Comparison of ENCODE assay signal across 2 cellular contexts in the genomic region with DNA sequence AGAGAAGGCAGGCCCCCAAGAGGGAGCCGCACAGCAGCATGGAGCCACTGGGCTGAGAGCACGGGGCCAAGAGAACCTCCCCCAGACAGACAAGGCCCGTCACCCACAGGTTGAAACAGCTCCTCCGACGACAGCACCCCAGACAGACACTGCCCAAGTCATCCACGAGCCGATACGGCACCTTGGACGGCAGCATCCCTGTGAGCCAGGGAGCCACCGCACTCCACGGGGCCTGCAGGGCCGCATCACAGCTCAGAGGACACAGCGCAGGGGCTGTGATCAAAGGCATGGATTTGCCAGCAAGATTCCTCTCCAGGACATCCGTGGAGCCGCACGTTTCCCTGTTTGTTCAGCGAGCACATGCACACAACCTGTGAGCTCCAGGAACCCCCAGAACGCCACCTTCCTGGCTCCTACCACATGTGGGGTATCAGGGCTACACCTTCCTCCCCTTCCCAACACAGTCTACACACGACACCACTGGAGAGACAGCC.
TF ChIP-seq lines count a peak whose summit lies in the region.

No MANE protein-coding gene starts in this region.

TF ChIP-seq in GM23338, 12 proteins besides CTCF, POLR2A, EP300 and RAD21:
- TF ChIP-seq, protein P1, sequence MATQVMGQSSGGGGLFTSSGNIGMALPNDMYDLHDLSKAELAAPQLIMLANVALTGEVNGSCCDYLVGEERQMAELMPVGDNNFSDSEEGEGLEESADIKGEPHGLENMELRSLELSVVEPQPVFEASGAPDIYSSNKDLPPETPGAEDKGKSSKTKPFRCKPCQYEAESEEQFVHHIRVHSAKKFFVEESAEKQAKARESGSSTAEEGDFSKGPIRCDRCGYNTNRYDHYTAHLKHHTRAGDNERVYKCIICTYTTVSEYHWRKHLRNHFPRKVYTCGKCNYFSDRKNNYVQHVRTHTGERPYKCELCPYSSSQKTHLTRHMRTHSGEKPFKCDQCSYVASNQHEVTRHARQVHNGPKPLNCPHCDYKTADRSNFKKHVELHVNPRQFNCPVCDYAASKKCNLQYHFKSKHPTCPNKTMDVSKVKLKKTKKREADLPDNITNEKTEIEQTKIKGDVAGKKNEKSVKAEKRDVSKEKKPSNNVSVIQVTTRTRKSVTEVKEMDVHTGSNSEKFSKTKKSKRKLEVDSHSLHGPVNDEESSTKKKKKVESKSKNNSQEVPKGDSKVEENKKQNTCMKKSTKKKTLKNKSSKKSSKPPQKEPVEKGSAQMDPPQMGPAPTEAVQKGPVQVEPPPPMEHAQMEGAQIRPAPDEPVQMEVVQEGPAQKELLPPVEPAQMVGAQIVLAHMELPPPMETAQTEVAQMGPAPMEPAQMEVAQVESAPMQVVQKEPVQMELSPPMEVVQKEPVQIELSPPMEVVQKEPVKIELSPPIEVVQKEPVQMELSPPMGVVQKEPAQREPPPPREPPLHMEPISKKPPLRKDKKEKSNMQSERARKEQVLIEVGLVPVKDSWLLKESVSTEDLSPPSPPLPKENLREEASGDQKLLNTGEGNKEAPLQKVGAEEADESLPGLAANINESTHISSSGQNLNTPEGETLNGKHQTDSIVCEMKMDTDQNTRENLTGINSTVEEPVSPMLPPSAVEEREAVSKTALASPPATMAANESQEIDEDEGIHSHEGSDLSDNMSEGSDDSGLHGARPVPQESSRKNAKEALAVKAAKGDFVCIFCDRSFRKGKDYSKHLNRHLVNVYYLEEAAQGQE (IDR thresholded peaks at IDR 0.05; ENCODE audit: unreplicated experiment), result no peak
- TF ChIP-seq ZNF331 (CRISPR knock-in tag; IDR thresholded peaks at IDR 0.05; ENCODE audit: low read depth), result no peak

TF ChIP-seq in K562, 482 proteins besides CTCF, POLR2A, EP300 and RAD21 (continued from another document):
- TF ChIP-seq NEUROD1 (IDR thresholded peaks at IDR 0.05; ENCODE audit: borderline replicate concordance, low read depth, low read length, partially characterized antibody) (no peak), CXXC5 (CRISPR knock-in tag; IDR thresholded peaks at IDR 0.05) (no peak), RBFOX2 (IDR thresholded peaks at IDR 0.05; ENCODE audit: low read depth, low read length) (peak; percentile 29)
